Comparison of ENCODE assay signal across 21 cellular contexts in the genomic region with DNA sequence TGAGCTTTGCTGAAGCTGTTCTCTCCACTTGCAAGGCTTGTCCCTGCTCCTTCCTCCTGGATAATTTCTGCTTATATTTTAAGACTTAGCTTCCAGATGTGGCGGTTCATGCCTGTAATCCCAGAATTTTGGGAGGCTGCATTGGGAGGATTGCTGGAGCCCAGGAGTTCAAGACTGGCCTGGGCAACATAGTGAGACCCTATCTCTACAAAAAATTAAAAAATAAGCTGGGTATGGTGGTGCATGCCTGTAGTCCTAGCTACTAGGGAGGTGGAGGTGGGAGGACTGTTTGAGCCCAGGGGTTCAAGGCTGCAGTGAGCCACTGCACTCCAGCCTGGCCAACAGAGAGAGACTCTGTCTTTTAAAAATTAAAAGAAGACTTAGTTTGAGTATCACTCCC. TPM values are rescaled to one million over a fixed set of nuclear protein-coding genes. Genes with fewer than 3 reads are reported as not detected.
DNase-seq lines count a peak whose midpoint lies in the region; TF ChIP-seq lines count a peak whose summit lies in the region.
"Had no signal": no experiment of that assay in that cellular context is flagged by ENCODE, and none has a peak within 500 bp of the region (broad histone marks: within the 10 kb centered on the region; RNA-seq: fewer than 3 reads in every experiment).

No MANE protein-coding gene starts in this region.

- no peaks in the 10 kb centered on the region for H3K27me3 Mint-ChIP-seq in dendritic cell treated with granulocyte-macrophage colony-stimulating factor and Interleukin-4, amounts not matched to agents 40 ng/mL and 50 ng/mL, for 4 days
- no peaks in the 10 kb centered on the region for H3K27me3 Mint-ChIP-seq in activated naive CD8-positive, alpha-beta T cell treated with anti-CD3 and anti-CD28 coated beads for 36 hours

- H3K4me3 ChIP-seq in BLaER1 (no peak overlapping the region), HL-60 (replicated peaks; ENCODE audit: insufficient read depth, low read length) (no peak overlapping the region)
- no peak overlapping the region for H3K4me3 ChIP-seq in BLaER1 treated with 17β-estradiol and CSF1 and Interleukin-3, amounts not matched to agents 10 nM and 100 nM
- H3K4me3 ChIP-seq: GM23338 had no signal

- no peaks in the 10 kb centered on the region for H3K9me3 ChIP-seq in BLaER1
- H3K9me3 ChIP-seq in BLaER1 treated with 17β-estradiol and CSF1 and Interleukin-3, amounts not matched to agents 10 nM and 100 nM (replicated peaks in 1 of 11) = no peaks in the 10 kb centered on the region

- DNase-seq in HL-60 (ENCODE audit: low read depth in 1 of 2, low spot score in 1 of 2) (no peak), NK-92 (lab: John Stamatoyannopoulos, UW; ENCODE audit: unreplicated experiment) (no peak), NCI-H2029 treated with DMSO at 0.1 percent for 48 hours (lab: John Stamatoyannopoulos, UW) (no peak)
- no peak for DNase-seq in activated naive CD8-positive, alpha-beta T cell treated with anti-CD3 and anti-CD28 coated beads for 36 hours
- DNase-seq: Calu3; CD4-positive, alpha-beta T cell; CD8-positive, alpha-beta memory T cell; DMS53; DMS79 treated with DMSO at 0.1 percent for 48 hours; GF-D8; H9; HFFc6 had no signal

- TF ChIP-seq CTCF in HL-60 (IDR thresholded peaks at IDR 0.05; ENCODE audit: insufficient read depth, low read length) = no peak

- no peaks in the 10 kb centered on the region for H4K20me1 ChIP-seq in BLaER1
- no peaks in the 10 kb centered on the region for H4K20me1 ChIP-seq in BLaER1 treated with 17β-estradiol and CSF1 and Interleukin-3, amounts not matched to agents 10 nM and 100 nM

- H3K4me1 ChIP-seq in BLaER1 = peaks cover 90% of the 10 kb centered on the region
- peaks cover 86 to 99% (median 95%) of the 10 kb centered on the region in 10 experiments for H3K4me1 ChIP-seq in BLaER1 treated with 17β-estradiol and CSF1 and Interleukin-3, amounts not matched to agents 10 nM and 100 nM

- intact Hi-C loops in dendritic cell treated with granulocyte-macrophage colony-stimulating factor and Interleukin-4, amounts not matched to agents 40 ng/mL and 50 ng/mL, for 4 days (cut with micrococcal nuclease) = no loop called here

- H3K27ac ChIP-seq in BLaER1 (no peak overlapping the region; the same call in 1 of the 2 replicates), HL-60 (replicated peaks) (peak overlapping the region; percentile 47)
- peak overlapping the region in 1 of 11 experiments; percentile 82; a peak in 1 of 22 replicates for H3K27ac ChIP-seq in BLaER1 treated with 17β-estradiol and CSF1 and Interleukin-3, amounts not matched to agents 10 nM and 100 nM

- H3K27ac Mint-ChIP-seq in dendritic cell treated with granulocyte-macrophage colony-stimulating factor and Interleukin-4, amounts not matched to agents 40 ng/mL and 50 ng/mL, for 4 days = peak overlapping the region; percentile 89
- no peak overlapping the region for H3K27ac Mint-ChIP-seq in activated naive CD8-positive, alpha-beta T cell treated with anti-CD3 and anti-CD28 coated beads for 36 hours
- H3K27ac Mint-ChIP-seq: CD4-positive, alpha-beta T cell; CD8-positive, alpha-beta memory T cell; GM23338; H9; HFFc6 had no signal

- H3K36me3 Mint-ChIP-seq in dendritic cell treated with granulocyte-macrophage colony-stimulating factor and Interleukin-4, amounts not matched to agents 40 ng/mL and 50 ng/mL, for 4 days (ENCODE audit: low read depth) = no peaks in the 10 kb centered on the region
- no peaks in the 10 kb centered on the region for H3K36me3 Mint-ChIP-seq in activated naive CD8-positive, alpha-beta T cell treated with anti-CD3 and anti-CD28 coated beads for 36 hours
- H3K36me3 Mint-ChIP-seq: CD8-positive, alpha-beta memory T cell had no signal

- no peaks in the 10 kb centered on the region for H3K36me3 ChIP-seq in BLaER1
- no peaks in the 10 kb centered on the region for H3K36me3 ChIP-seq in BLaER1 treated with 17β-estradiol and CSF1 and Interleukin-3, amounts not matched to agents 10 nM and 100 nM

- H3K27me3 ChIP-seq in BLaER1 = no peaks in the 10 kb centered on the region
- H3K27me3 ChIP-seq in BLaER1 treated with 17β-estradiol and CSF1 and Interleukin-3, amounts not matched to agents 10 nM and 100 nM = no peaks in the 10 kb centered on the region
- no peaks in the 10 kb centered on the region for H3K27me3 ChIP-seq in HL-60 (ENCODE audit: insufficient read depth, poor library complexity, severe bottlenecking)

- H3K4me3 Mint-ChIP-seq in dendritic cell treated with granulocyte-macrophage colony-stimulating factor and Interleukin-4, amounts not matched to agents 40 ng/mL and 50 ng/mL, for 4 days = no peak overlapping the region
- H3K4me3 Mint-ChIP-seq in activated naive CD8-positive, alpha-beta T cell treated with anti-CD3 and anti-CD28 coated beads for 36 hours = no peak overlapping the region
- H3K4me3 Mint-ChIP-seq: CD14-positive monocyte; CD4-positive, alpha-beta T cell; CD8-positive, alpha-beta memory T cell; GM23338; H9; HFFc6 had no signal

- peaks cover 93% of the 10 kb centered on the region for H3K4me1 Mint-ChIP-seq in dendritic cell treated with granulocyte-macrophage colony-stimulating factor and Interleukin-4, amounts not matched to agents 40 ng/mL and 50 ng/mL, for 4 days (ENCODE audit: low read depth)
- no peaks in the 10 kb centered on the region for H3K4me1 Mint-ChIP-seq in activated naive CD8-positive, alpha-beta T cell treated with anti-CD3 and anti-CD28 coated beads for 36 hours

- H3K9me3 Mint-ChIP-seq in dendritic cell treated with granulocyte-macrophage colony-stimulating factor and Interleukin-4, amounts not matched to agents 40 ng/mL and 50 ng/mL, for 4 days = no peaks in the 10 kb centered on the region
- H3K9me3 Mint-ChIP-seq in activated naive CD8-positive, alpha-beta T cell treated with anti-CD3 and anti-CD28 coated beads for 36 hours = no peaks in the 10 kb centered on the region
- H3K9me3 Mint-ChIP-seq: CD4-positive, alpha-beta T cell; CD8-positive, alpha-beta memory T cell; GM23338; H9; HFFc6 had no signal

- 0 out of 2 replicates have a peak overlapping the region, but pooled peaks have one; percentile 25 for H3K4me2 ChIP-seq in BLaER1
- H3K4me2 ChIP-seq in BLaER1 treated with 17β-estradiol and CSF1 and Interleukin-3, amounts not matched to agents 10 nM and 100 nM = peak overlapping the region in 10 of 11 experiments; percentile 2 to 95 (median 86); a peak in 15 of 22 replicates
- H3K4me2 ChIP-seq: GM23338 had no signal

- H3K9ac ChIP-seq in BLaER1 = no peak overlapping the region
- no peak overlapping the region for H3K9ac ChIP-seq in BLaER1 treated with 17β-estradiol and CSF1 and Interleukin-3, amounts not matched to agents 10 nM and 100 nM

RNA-seq across cellular contexts. Expression of a gene that starts 31.6 kb away (rescaled TPM):
- under 1 TPM; 0.26 to 0.35 TPM for total RNA-seq in activated naive CD8-positive, alpha-beta T cell treated with anti-CD3 and anti-CD28 coated beads for 36 hours

RNA-seq across cellular contexts. Expression of a gene that starts 45.1 kb away (rescaled TPM):
- not detected for total RNA-seq in activated naive CD8-positive, alpha-beta T cell treated with anti-CD3 and anti-CD28 coated beads for 36 hours
- total RNA-seq: A172; Calu3; CD4-positive, alpha-beta T cell; CD8-positive, alpha-beta memory T cell; Daoy; G401; H4; HFFc6 had no signal
